1 cellular context compared by ENCODE assay signal in the genomic region with DNA sequence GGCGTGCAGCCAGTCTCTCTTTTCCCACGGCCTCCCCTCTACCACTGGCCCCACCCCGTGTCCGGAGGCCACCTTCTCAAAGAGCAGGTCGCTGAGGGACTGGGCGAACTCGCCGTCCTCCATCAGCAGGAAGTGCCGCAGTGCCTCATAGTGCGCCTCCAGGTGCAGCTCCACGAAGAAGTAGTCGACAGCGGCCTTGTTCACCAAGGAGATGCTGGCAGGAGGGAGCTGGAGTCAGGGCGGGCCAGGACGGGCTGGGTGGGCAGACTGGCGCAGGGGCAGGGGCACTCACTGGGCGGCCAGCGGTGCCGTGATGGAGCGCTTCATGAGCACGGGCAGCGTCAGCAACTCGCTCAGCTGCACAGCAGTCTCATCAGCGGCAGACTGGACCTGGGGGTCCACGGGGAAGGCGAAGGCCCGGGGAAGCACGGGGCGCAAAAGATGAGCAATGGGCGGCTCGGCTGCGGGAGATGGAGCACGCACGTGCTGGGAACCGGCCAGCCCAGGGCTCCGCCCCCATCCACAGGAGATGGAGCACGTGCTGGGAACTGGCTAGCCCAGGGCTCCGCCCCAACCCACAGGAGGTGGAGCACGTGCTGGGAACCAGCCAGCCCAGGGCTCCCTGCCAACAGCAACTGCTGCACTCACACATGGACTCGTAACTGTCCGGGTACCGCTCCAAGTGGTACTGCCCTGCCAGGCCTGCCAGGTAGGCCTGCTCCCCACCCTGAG.
A peak's percentile ranks its signal among the peaks of the same experiment; 100 is the strongest.
TF ChIP-seq lines count a peak whose summit lies in the region.

No MANE protein-coding gene starts in this region.

TF ChIP-seq in endothelial cell of umbilical vein, 7 proteins besides CTCF, POLR2A, EP300 and RAD21:
- TF ChIP-seq, protein P1, sequence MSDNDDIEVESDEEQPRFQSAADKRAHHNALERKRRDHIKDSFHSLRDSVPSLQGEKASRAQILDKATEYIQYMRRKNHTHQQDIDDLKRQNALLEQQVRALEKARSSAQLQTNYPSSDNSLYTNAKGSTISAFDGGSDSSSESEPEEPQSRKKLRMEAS (IDR thresholded peaks at IDR 0.05; ENCODE audit: insufficient read depth, insufficient read length), result peak; percentile 93
- TF ChIP-seq JUN (IDR thresholded peaks at IDR 0.05; ENCODE audit: borderline replicate concordance, insufficient read depth, insufficient read length, low read depth), result no peak
- no peak for TF ChIP-seq FOS (IDR thresholded peaks at IDR 0.05; ENCODE audit: borderline replicate concordance, insufficient read depth, low read length)
TF ChIP-seq in endothelial cell of umbilical vein: peak in this region for 1.
